In genomic region chr17:19741832-19742457, GRCh38 we compare ENCODE assay signal across 2 cellular contexts.
A peak's percentile ranks its signal among the peaks of the same experiment; 100 is the strongest.
TF ChIP-seq lines count a peak whose summit lies in the region.

No MANE protein-coding gene starts in this region.

TF ChIP-seq in H1, 55 proteins besides CTCF, POLR2A, EP300 and RAD21:
- TF ChIP-seq MAX (IDR thresholded peaks at IDR 0.05) (no peak), GTF2F1 (IDR thresholded peaks at IDR 0.05; ENCODE audit: borderline replicate concordance, low read depth, low read length) (no peak), CTBP2 (IDR thresholded peaks at IDR 0.05; ENCODE audit: borderline replicate concordance, insufficient read depth, insufficient read length, low read length) (no peak), TAF7 (optimal IDR thresholded peaks at IDR 0.05; ENCODE audit: borderline replicate concordance, low read depth, low read length) (no peak), SAP30 (IDR thresholded peaks at IDR 0.05; ENCODE audit: insufficient read depth, insufficient replicate concordance, low read length) (no peak), GABPA (IDR thresholded peaks at IDR 0.05; ENCODE audit: borderline replicate concordance, insufficient read depth, low read length) (no peak), TEAD4 (IDR thresholded peaks at IDR 0.05; ENCODE audit: low read depth, low read length) (no peak), BCL11A (IDR thresholded peaks at IDR 0.05; ENCODE audit: low read depth in 2 of 2, low read length in 2 of 2) (no peak), RFX5 (IDR thresholded peaks at IDR 0.05; ENCODE audit: borderline replicate concordance, low read depth, low read length) (no peak), ASH2L (IDR thresholded peaks at IDR 0.05; ENCODE audit: low read length) (no peak), EGR1 (IDR thresholded peaks at IDR 0.05; ENCODE audit: borderline replicate concordance, low read depth, low read length) (no peak), CHD1 (IDR thresholded peaks at IDR 0.05; ENCODE audit: low read depth, low read length) (no peak), HDAC2 (IDR thresholded peaks at IDR 0.05; ENCODE audit: borderline replicate concordance in 1 of 2, low read depth in 2 of 2, low read length in 2 of 2) (no peak), CEBPB (IDR thresholded peaks at IDR 0.05; ENCODE audit: low read depth, low read length) (no peak), SP4 (IDR thresholded peaks at IDR 0.05; ENCODE audit: low read length) (no peak), EZH2 (IDR thresholded peaks at IDR 0.05; ENCODE audit: low read depth, low read length, severe bottlenecking) (no peak), CREB1 (IDR thresholded peaks at IDR 0.05) (no peak), KDM1A (IDR thresholded peaks at IDR 0.05; ENCODE audit: borderline replicate concordance, low read length) (no peak), KDM4A (IDR thresholded peaks at IDR 0.05; ENCODE audit: low read depth, low read length, severe bottlenecking) (no peak), RNF2 (IDR thresholded peaks at IDR 0.05; ENCODE audit: borderline replicate concordance, low read depth, low read length, missing control alignments, poor library complexity, severe bottlenecking) (no peak)

TF ChIP-seq in liver, 16 proteins besides CTCF, POLR2A, EP300 and RAD21:
- TF ChIP-seq HNF4G (IDR thresholded peaks at IDR 0.05): no peak
- TF ChIP-seq HNF4A (conservative IDR thresholded peaks at IDR 0.05): peak; percentile 41 to 45
- peak; percentile 11 for TF ChIP-seq SP1 (IDR thresholded peaks at IDR 0.05)
